18 cellular contexts compared by ENCODE assay signal in genomic region chr7:152608208-152608607, GRCh38.
DNase-seq lines count a peak whose midpoint lies in the region; ATAC-seq, FAIRE-seq and TF ChIP-seq lines count a peak whose summit lies in the region.
"Had no signal": no experiment of that assay in that cellular context is flagged by ENCODE, and none has a peak within 500 bp of the region (broad histone marks: within the 10 kb centered on the region; RNA-seq: fewer than 3 reads in every experiment).

No MANE protein-coding gene starts in this region.

- POLR2A ChIA-PET in GM12878 (lab: Charles Lee) = no interaction called here

- H3K27ac Mint-ChIP-seq in osteocyte (ENCODE audit: unreplicated experiment) = no peak overlapping the region
- H3K27ac Mint-ChIP-seq: CD4-positive, alpha-beta T cell; H9; IgD-negative memory B cell had no signal

- no peaks in the 10 kb centered on the region for H3K27me3 Mint-ChIP-seq in osteocyte (ENCODE audit: unreplicated experiment)
- H3K27me3 Mint-ChIP-seq: CD4-positive, alpha-beta T cell; IgD-negative memory B cell had no signal

- H3K9me3 ChIP-seq in OCI-LY3 (ENCODE audit: insufficient read depth, low read length) (no peaks in the 10 kb centered on the region), GM12878 (replicated peaks; ENCODE audit: control insufficient read depth, insufficient read depth, low read length) (no peaks in the 10 kb centered on the region), suprapubic skin (no peaks in the 10 kb centered on the region)

- intact Hi-C loops in GM12878 (cut with micrococcal nuclease; ENCODE audit: unreplicated experiment) = no loop called here
- intact Hi-C loops in Right ventricle myocardium superior (cut with DNase I) = no loop called here

- TF ChIP-seq CTCF in OCI-LY3 (IDR thresholded peaks at IDR 0.05; ENCODE audit: low read depth, low read length) = no peak
- TF ChIP-seq CTCF in GM12878 (IDR thresholded peaks at IDR 0.05 in 2 of 3, conservative IDR thresholded peaks at IDR 0.05 in 1 of 3; ENCODE audit: control insufficient read depth in 2 of 3, extremely low read depth in 1 of 3, insufficient read depth in 1 of 3, low read depth in 3 of 3, low read length in 3 of 3) = no peak
- no peak for TF ChIP-seq CTCF in osteocyte (IDR thresholded peaks at IDR 0.05)
- no peak for TF ChIP-seq CTCF in suprapubic skin (IDR thresholded peaks at IDR 0.05)

- H3K4me3 Mint-ChIP-seq in osteocyte (ENCODE audit: unreplicated experiment) = no peak overlapping the region
- H3K4me3 Mint-ChIP-seq: CD4-positive, alpha-beta T cell; H9; IgD-negative memory B cell had no signal

- no TSS peak for BruUV-seq in GM12878 (replicated peaks; lab: Mats Ljungman, UMichigan)

- no peaks in the 10 kb centered on the region for H3K4me1 Mint-ChIP-seq in osteocyte (ENCODE audit: unreplicated experiment)
- H3K4me1 Mint-ChIP-seq: H9 had no signal

- 35% methylated on average over 10 of the region's 10 CpGs for WGBS in GM12878 (ENCODE audit: insufficient coverage, insufficient replicate concordance, low lambda C conversion rate, missing lambda C conversion rate)
- 74% methylated on average over 10 of the region's 10 CpGs for WGBS in suprapubic skin

- no peaks in the 10 kb centered on the region for H3K79me2 ChIP-seq in OCI-LY3 (ENCODE audit: low read length)
- H3K79me2 ChIP-seq in GM12878 (ENCODE audit: control insufficient read depth, insufficient read depth, low read length) = no peaks in the 10 kb centered on the region

- FAIRE-seq in GM12878 (lab: Jason Lieb, UNC) = no peak
- FAIRE-seq: A204.1, H1, HTR-8/SVneo had no signal

- H3K27ac ChIP-seq in OCI-LY3 (ENCODE audit: low read length) (no peak overlapping the region), GM12878 (ENCODE audit: control insufficient read depth, insufficient read depth) (no peak overlapping the region), suprapubic skin (no peak overlapping the region)
- H3K27ac ChIP-seq: C4-2B had no signal

- TF ChIP-seq POLR2A in GM12878 (IDR thresholded peaks at IDR 0.05; ENCODE audit: low read depth, low read length) = no peak
- no peak for TF ChIP-seq POLR2A in suprapubic skin (IDR thresholded peaks at IDR 0.05)

- CTCF ChIA-PET in GM12878 (lab: Yijun Ruan, JAX) = interaction anchor here (1.4 kb wide), 1 partner anchor 99 kb away, joined by 3 read pairs; no protein-coding TSS in a partner anchor

- H4K20me1 ChIP-seq in OCI-LY3 (ENCODE audit: insufficient read depth, low read length) (no peaks in the 10 kb centered on the region), GM12878 (ENCODE audit: control insufficient read depth, insufficient read depth) (no peaks in the 10 kb centered on the region)

- TF ChIP-seq EP300 in GM12878 (IDR thresholded peaks at IDR 0.05; ENCODE audit: borderline replicate concordance in 1 of 2, control insufficient read depth in 1 of 2, low read depth in 2 of 2, low read length in 2 of 2) (no peak), suprapubic skin (IDR thresholded peaks at IDR 0.05) (no peak)

- SMC1A ChIA-PET in GM12878 (lab: Charles Lee; ENCODE audit: uncharacterized antibody, unreplicated experiment) = interaction anchor here (0.8 kb wide), 1 partner anchor 28 kb away, joined by 3 read pairs; no protein-coding TSS in a partner anchor

- no peak overlapping the region for H2AFZ ChIP-seq in OCI-LY3 (ENCODE audit: low read depth, low read length)
- no peak overlapping the region for H2AFZ ChIP-seq in GM12878 (ENCODE audit: control insufficient read depth, low read depth, low read length)

- ATAC-seq in GM12878 = no peak; the same call in 2 of the 3 replicates
- ATAC-seq in Right ventricle myocardium superior (ENCODE audit: poor library complexity) = no peak

- H3K4me2 ChIP-seq in OCI-LY3 (ENCODE audit: low read length) (peak overlapping the region; percentile 12; the same call in 1 of the 2 replicates), GM12878 (ENCODE audit: control insufficient read depth, insufficient read depth) (no peak overlapping the region)

- H3K4me3 ChIP-seq in OCI-LY3 (ENCODE audit: low read length) (no peak overlapping the region), GM12878 (no peak overlapping the region), suprapubic skin (no peak overlapping the region)

- RAD21 ChIA-PET in GM12878 (lab: Charles Lee; ENCODE audit: unreplicated experiment) = no interaction called here

- TF ChIP-seq RAD21 in GM12878 (IDR thresholded peaks at IDR 0.05; ENCODE audit: insufficient read depth, low read depth, low read length) = no peak

- H3K27me3 ChIP-seq in OCI-LY3 (ENCODE audit: low read depth, low read length) = no peaks in the 10 kb centered on the region
- no peaks in the 10 kb centered on the region for H3K27me3 ChIP-seq in GM12878 (replicated peaks in 1 of 2; ENCODE audit: control insufficient read depth in 2 of 2, insufficient read depth in 2 of 2, low read length in 1 of 2)
- H3K27me3 ChIP-seq in suprapubic skin = no peaks in the 10 kb centered on the region

- in situ Hi-C loops in GM12878 (cut with MboI) = no loop called here

- no peak for DNase-seq in GM12878 (ENCODE audit: low read depth, low spot score)
- peak; percentile 42 for DNase-seq in osteocyte (ENCODE audit: extremely low spot score, unreplicated experiment)
- no peak for DNase-seq in suprapubic skin (ENCODE audit: low spot score in 2 of 2)
- no peak for DNase-seq in NCI-H187 (lab: John Stamatoyannopoulos, UW)
- DNase-seq in Right ventricle myocardium superior = no peak
- DNase-seq: ACHN; CD4-positive, alpha-beta T cell; DMS153; DMS79; GDM1; H9; KG1 had no signal

- H3K4me1 ChIP-seq in OCI-LY3 (ENCODE audit: low read length) (peaks cover 8% of the 10 kb centered on the region), GM12878 (ENCODE audit: control insufficient read depth, insufficient read depth, low read length) (no peaks in the 10 kb centered on the region), suprapubic skin (no peaks in the 10 kb centered on the region)

- no peaks in the 10 kb centered on the region for H3K36me3 Mint-ChIP-seq in osteocyte (ENCODE audit: unreplicated experiment)

- H3K36me3 ChIP-seq in OCI-LY3 (replicated peaks; ENCODE audit: low read depth, low read length) (no peaks in the 10 kb centered on the region), GM12878 (ENCODE audit: control insufficient read depth in 2 of 2, insufficient read depth in 2 of 2, low read length in 1 of 2) (no peaks in the 10 kb centered on the region), suprapubic skin (no peaks in the 10 kb centered on the region)

- no peak overlapping the region for H3K9ac ChIP-seq in OCI-LY3 (ENCODE audit: low read length)
- H3K9ac ChIP-seq in GM12878 (ENCODE audit: control insufficient read depth, insufficient read depth, low read length) = no peak overlapping the region

- H3K9me3 Mint-ChIP-seq in osteocyte (ENCODE audit: unreplicated experiment) = no peaks in the 10 kb centered on the region

TF ChIP-seq in GM12878, 131 proteins besides CTCF, POLR2A, EP300 and RAD21:
- TF ChIP-seq SPI1 (IDR thresholded peaks at IDR 0.05; ENCODE audit: borderline replicate concordance, insufficient read depth, low read depth, low read length) (peak; percentile 56; the same call in 1 of the 2 replicates), BHLHE40 (IDR thresholded peaks at IDR 0.05; ENCODE audit: borderline replicate concordance in 1 of 2, low read depth in 2 of 2, low read length in 1 of 2) (peak in 1 of 2 experiments; percentile 8; a peak in 1 of 4 replicates), POLR2AphosphoS5 (IDR thresholded peaks at IDR 0.05; ENCODE audit: low read length) (no peak), BMI1 (IDR thresholded peaks at IDR 0.05; ENCODE audit: borderline replicate concordance) (no peak)
